1 cellular context compared by ENCODE assay signal in the genomic region with DNA sequence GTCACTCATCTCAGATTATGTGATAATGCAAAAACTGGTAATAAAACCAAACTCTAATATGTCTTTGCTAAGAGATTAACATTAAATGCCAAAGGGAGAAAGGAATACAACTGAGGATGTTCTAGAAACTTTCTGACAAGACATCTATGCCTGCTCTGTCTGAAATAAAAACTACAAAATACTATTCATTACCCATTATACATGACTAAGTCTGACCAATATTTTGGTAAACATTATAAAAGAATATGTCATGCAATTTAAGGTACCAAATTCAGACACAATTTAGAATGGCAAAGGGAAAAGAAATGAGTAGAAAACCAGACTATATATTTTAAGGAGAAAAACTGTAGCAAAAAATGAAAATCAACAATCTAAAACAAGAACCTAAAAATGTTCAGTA.
TF ChIP-seq lines count a peak whose summit lies in the region.

No MANE protein-coding gene starts in this region.

TF ChIP-seq in IMR-90, 13 proteins besides CTCF, POLR2A, EP300 and RAD21:
- TF ChIP-seq RFX5 (IDR thresholded peaks at IDR 0.05; ENCODE audit: low read depth, low read length), result no peak
- TF ChIP-seq, protein P1, sequence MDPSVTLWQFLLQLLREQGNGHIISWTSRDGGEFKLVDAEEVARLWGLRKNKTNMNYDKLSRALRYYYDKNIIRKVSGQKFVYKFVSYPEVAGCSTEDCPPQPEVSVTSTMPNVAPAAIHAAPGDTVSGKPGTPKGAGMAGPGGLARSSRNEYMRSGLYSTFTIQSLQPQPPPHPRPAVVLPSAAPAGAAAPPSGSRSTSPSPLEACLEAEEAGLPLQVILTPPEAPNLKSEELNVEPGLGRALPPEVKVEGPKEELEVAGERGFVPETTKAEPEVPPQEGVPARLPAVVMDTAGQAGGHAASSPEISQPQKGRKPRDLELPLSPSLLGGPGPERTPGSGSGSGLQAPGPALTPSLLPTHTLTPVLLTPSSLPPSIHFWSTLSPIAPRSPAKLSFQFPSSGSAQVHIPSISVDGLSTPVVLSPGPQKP (IDR thresholded peaks at IDR 0.05; ENCODE audit: borderline replicate concordance, low read depth, low read length), result no peak
- TF ChIP-seq MAFK (IDR thresholded peaks at IDR 0.05; ENCODE audit: low read depth, low read length), result no peak
- TF ChIP-seq BHLHE40 (IDR thresholded peaks at IDR 0.05; ENCODE audit: low read depth, low read length), result no peak
- TF ChIP-seq NFE2L2 (IDR thresholded peaks at IDR 0.05; ENCODE audit: low read depth, low read length), result no peak
- no peak for TF ChIP-seq CEBPB (IDR thresholded peaks at IDR 0.05; ENCODE audit: low read depth, low read length)
- no peak for TF ChIP-seq MXI1 (IDR thresholded peaks at IDR 0.05; ENCODE audit: borderline replicate concordance, low read depth, low read length)
- TF ChIP-seq MAZ (IDR thresholded peaks at IDR 0.05; ENCODE audit: borderline replicate concordance, low read depth, low read length), result no peak
- no peak for TF ChIP-seq SMC3 (IDR thresholded peaks at IDR 0.05; ENCODE audit: low read depth, low read length)
- TF ChIP-seq, protein P2, sequence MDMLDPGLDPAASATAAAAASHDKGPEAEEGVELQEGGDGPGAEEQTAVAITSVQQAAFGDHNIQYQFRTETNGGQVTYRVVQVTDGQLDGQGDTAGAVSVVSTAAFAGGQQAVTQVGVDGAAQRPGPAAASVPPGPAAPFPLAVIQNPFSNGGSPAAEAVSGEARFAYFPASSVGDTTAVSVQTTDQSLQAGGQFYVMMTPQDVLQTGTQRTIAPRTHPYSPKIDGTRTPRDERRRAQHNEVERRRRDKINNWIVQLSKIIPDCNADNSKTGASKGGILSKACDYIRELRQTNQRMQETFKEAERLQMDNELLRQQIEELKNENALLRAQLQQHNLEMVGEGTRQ (IDR thresholded peaks at IDR 0.05; ENCODE audit: low read depth, low read length), result no peak
- no peak for TF ChIP-seq FOS (IDR thresholded peaks at IDR 0.05; ENCODE audit: low read depth, low read length)
